Comparison of ENCODE assay signal across 9 cellular contexts in the genomic region with DNA sequence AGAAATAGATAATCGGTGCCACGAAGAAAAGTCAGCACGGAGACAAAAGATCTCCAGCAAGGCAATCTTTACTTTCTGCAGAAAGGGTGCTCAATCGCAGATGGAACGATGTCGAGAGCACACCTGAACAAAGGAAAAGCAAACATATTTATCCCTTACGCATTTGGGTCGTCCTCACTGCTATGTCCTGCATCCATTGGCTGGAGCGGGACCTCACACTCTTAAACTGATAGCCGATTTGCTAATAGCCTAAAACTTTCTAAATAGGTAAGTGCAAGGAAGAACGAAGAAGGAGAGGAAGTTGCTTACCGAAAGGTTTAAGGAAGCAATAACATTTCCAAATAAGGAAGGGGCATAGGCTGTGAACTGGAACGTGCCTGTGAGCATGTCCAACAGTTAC. TPM values are rescaled to one million over a fixed set of nuclear protein-coding genes. Genes with fewer than 3 reads are reported as not detected.
DNase-seq lines count a peak whose midpoint lies in the region; ATAC-seq and TF ChIP-seq lines count a peak whose summit lies in the region.
"Had no signal": no experiment of that assay in that cellular context is flagged by ENCODE, and none has a peak within 500 bp of the region (broad histone marks: within the 10 kb centered on the region; RNA-seq: fewer than 3 reads in every experiment).

No MANE protein-coding gene starts in this region.

- no peak for ATAC-seq in GM18511 (IDR thresholded peaks at IDR 0.05; ENCODE audit: unreplicated experiment)

- H3K27me3 ChIP-seq in ACC112 (ENCODE audit: insufficient read depth, low read length) (no peaks in the 10 kb centered on the region), HL-60 (ENCODE audit: insufficient read depth, poor library complexity, severe bottlenecking) (no peaks in the 10 kb centered on the region)

- H3K27ac ChIP-seq in ACC112 (ENCODE audit: low read depth, low read length) (no peak overlapping the region), HL-60 (replicated peaks) (peak overlapping the region; percentile 98)

- peaks cover 19% of the 10 kb centered on the region for H3K4me1 Mint-ChIP-seq in activated T-helper 2 cell treated with anti-CD3 and anti-CD28 coated beads, Interferon-gamma antibody, Interleukin-2, Interleukin-4, amounts not matched to agents 10 μg/mL and 5 μg/mL and 100 μg/mL, durations not matched to agents 14 hours and 24 hours and 36 hours (ENCODE audit: low read depth)
- H3K4me1 Mint-ChIP-seq in mesothelial cell of epicardium: peaks cover 19% of the 10 kb centered on the region

- H3K27me3 Mint-ChIP-seq in activated T-helper 2 cell treated with anti-CD3 and anti-CD28 coated beads, Interferon-gamma antibody, Interleukin-2, Interleukin-4, amounts not matched to agents 10 μg/mL and 5 μg/mL and 100 μg/mL, durations not matched to agents 14 hours and 24 hours and 36 hours (ENCODE audit: low read depth): no peaks in the 10 kb centered on the region
- no peaks in the 10 kb centered on the region for H3K27me3 Mint-ChIP-seq in mesothelial cell of epicardium (ENCODE audit: low read depth)

- TF ChIP-seq CTCF in HL-60 (IDR thresholded peaks at IDR 0.05; ENCODE audit: insufficient read depth, low read length): no peak
- no peak for TF ChIP-seq CTCF in mesothelial cell of epicardium (IDR thresholded peaks at IDR 0.05; ENCODE audit: unreplicated experiment)

- no peaks in the 10 kb centered on the region for H3K36me3 ChIP-seq in ACC112 (ENCODE audit: insufficient read depth, low read length)

- DNase-seq in HL-60 (ENCODE audit: low read depth in 1 of 2, low spot score in 1 of 2) (peak in 1 of 2 experiments; percentile 39), mesothelial cell of epicardium (ENCODE audit: low spot score in 2 of 2, unreplicated experiment in 2 of 2) (peak in 1 of 2 experiments; percentile 0), NCI-H748 (lab: John Stamatoyannopoulos, UW; ENCODE audit: unreplicated experiment) (no peak), NK-92 (lab: John Stamatoyannopoulos, UW; ENCODE audit: unreplicated experiment) (no peak), NCI-H345 treated with DMSO at 0.1 percent for 48 hours (lab: John Stamatoyannopoulos, UW; ENCODE audit: unreplicated experiment) (no peak)
- DNase-seq in activated T-helper 2 cell treated with anti-CD3 and anti-CD28 coated beads, Interferon-gamma antibody, Interleukin-2, Interleukin-4, amounts not matched to agents 10 μg/mL and 5 μg/mL and 100 μg/mL, durations not matched to agents 14 hours and 24 hours and 36 hours (ENCODE audit: low spot score): no peak
- DNase-seq: DMS79 treated with DMSO at 0.1 percent for 48 hours had no signal

- peaks cover 30% of the 10 kb centered on the region for H3K36me3 Mint-ChIP-seq in activated T-helper 2 cell treated with anti-CD3 and anti-CD28 coated beads, Interferon-gamma antibody, Interleukin-2, Interleukin-4, amounts not matched to agents 10 μg/mL and 5 μg/mL and 100 μg/mL, durations not matched to agents 14 hours and 24 hours and 36 hours (ENCODE audit: low read depth)
- peaks cover 11% of the 10 kb centered on the region for H3K36me3 Mint-ChIP-seq in mesothelial cell of epicardium

- H3K4me3 ChIP-seq in ACC112 (ENCODE audit: low read depth, low read length) (peak overlapping the region; percentile 96), HL-60 (replicated peaks; ENCODE audit: insufficient read depth, low read length) (no peak overlapping the region)

- intact Hi-C loops in activated T-helper 2 cell treated with anti-CD3 and anti-CD28 coated beads, Interferon-gamma antibody, Interleukin-2, Interleukin-4, amounts not matched to agents 10 μg/mL and 5 μg/mL and 100 μg/mL, durations not matched to agents 14 hours and 24 hours and 36 hours (cut with micrococcal nuclease): no loop called here

- peak overlapping the region; percentile 97 for H2AFZ ChIP-seq in ACC112 (ENCODE audit: low read length, unreplicated experiment)

- H3K4me3 Mint-ChIP-seq in activated T-helper 2 cell treated with anti-CD3 and anti-CD28 coated beads, Interferon-gamma antibody, Interleukin-2, Interleukin-4, amounts not matched to agents 10 μg/mL and 5 μg/mL and 100 μg/mL, durations not matched to agents 14 hours and 24 hours and 36 hours (ENCODE audit: low read depth): peak overlapping the region; percentile 95
- peak overlapping the region; percentile 91 for H3K4me3 Mint-ChIP-seq in mesothelial cell of epicardium

- peak overlapping the region; percentile 99 for H3K27ac Mint-ChIP-seq in activated T-helper 2 cell treated with anti-CD3 and anti-CD28 coated beads, Interferon-gamma antibody, Interleukin-2, Interleukin-4, amounts not matched to agents 10 μg/mL and 5 μg/mL and 100 μg/mL, durations not matched to agents 14 hours and 24 hours and 36 hours
- peak overlapping the region; percentile 97 for H3K27ac Mint-ChIP-seq in mesothelial cell of epicardium

- no peaks in the 10 kb centered on the region for H3K9me3 Mint-ChIP-seq in activated T-helper 2 cell treated with anti-CD3 and anti-CD28 coated beads, Interferon-gamma antibody, Interleukin-2, Interleukin-4, amounts not matched to agents 10 μg/mL and 5 μg/mL and 100 μg/mL, durations not matched to agents 14 hours and 24 hours and 36 hours
- no peaks in the 10 kb centered on the region for H3K9me3 Mint-ChIP-seq in mesothelial cell of epicardium

- peaks cover 20% of the 10 kb centered on the region for H3K4me1 ChIP-seq in ACC112 (ENCODE audit: control insufficient read depth, insufficient read depth, low read length, unreplicated experiment)

- H3K79me2 ChIP-seq in ACC112 (ENCODE audit: control insufficient read depth, insufficient read depth, low read length, unreplicated experiment): peaks cover 49% of the 10 kb centered on the region

RNA-seq across cellular contexts. Expression of gene AKAP10, which starts 1.2 kb away (rescaled TPM):
- total RNA-seq in activated T-helper 2 cell treated with anti-CD3 and anti-CD28 coated beads, Interferon-gamma antibody, Interleukin-2, Interleukin-4, amounts not matched to agents 10 μg/mL and 5 μg/mL and 100 μg/mL, durations not matched to agents 14 hours and 24 hours and 36 hours: 36.3 and 38.4 TPM in 2 replicates
- 39.0 to 40.1 TPM (median 39.6 TPM) in 3 replicates for total RNA-seq in mesothelial cell of epicardium

RNA-seq across cellular contexts. Expression of gene SPECC1, which starts 30.4 kb away (rescaled TPM):
- total RNA-seq in activated T-helper 2 cell treated with anti-CD3 and anti-CD28 coated beads, Interferon-gamma antibody, Interleukin-2, Interleukin-4, amounts not matched to agents 10 μg/mL and 5 μg/mL and 100 μg/mL, durations not matched to agents 14 hours and 24 hours and 36 hours: 4.7 and 6.8 TPM in 2 replicates
- 35.6 to 37.7 TPM (median 36.8 TPM) in 3 replicates for total RNA-seq in mesothelial cell of epicardium
